Comparison of ENCODE assay signal across 7 cellular contexts in the genomic region with DNA sequence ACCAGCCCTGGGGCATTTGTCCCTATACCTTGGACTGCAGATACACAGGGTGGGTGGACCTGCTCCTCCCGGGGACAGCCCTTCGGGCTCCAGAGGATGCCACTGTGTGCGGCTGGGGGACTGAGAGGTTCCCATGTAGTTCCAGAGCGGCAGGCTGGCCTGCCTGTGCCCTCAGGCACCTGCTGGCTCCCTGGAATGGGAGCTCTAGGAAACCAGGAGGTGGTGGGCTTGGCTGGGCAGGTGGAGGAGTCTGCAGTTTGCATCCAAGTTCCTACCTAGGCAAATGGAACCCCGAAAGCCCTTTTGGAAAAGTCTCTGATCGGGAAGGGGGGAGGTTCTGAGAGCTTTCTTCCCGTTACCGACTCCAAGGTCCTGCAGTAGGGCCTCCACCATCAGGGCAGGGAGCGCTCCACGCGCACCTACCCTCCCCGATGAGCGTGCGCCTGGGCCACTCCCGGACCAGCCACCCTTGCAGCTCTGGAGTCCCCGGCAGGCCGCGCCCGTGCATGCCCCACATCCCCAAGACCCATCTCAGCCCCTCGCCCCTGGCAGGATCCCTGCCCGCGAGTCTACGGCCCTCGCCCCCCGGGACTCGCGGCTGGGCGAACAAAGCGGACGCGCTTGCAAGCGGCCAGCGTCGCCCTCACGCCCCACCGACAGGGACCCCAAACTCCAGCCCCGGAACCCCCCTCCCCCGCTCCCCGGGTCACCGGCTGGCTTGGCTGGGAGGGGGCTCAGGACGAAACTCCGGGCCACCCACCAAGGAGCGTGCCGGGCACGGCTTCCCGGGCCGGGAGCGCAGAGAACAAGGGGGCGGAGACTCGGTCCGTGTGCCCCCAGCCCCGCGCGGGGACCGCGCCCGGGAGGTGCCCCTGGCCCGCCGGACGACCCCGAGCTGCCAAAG. TPM values are rescaled to one million over a fixed set of nuclear protein-coding genes. Genes with fewer than 3 reads are reported as not detected.
DNase-seq lines count a peak whose midpoint lies in the region; ATAC-seq and TF ChIP-seq lines count a peak whose summit lies in the region.

No MANE protein-coding gene starts in this region.

- no peaks in the 10 kb centered on the region for H3K9me3 Mint-ChIP-seq in HFFc6

- no peaks in the 10 kb centered on the region for H3K27me3 ChIP-seq in parathyroid adenoma (ENCODE audit: control insufficient read depth, insufficient read depth, low read length)

- ATAC-seq in GM18870 (IDR thresholded peaks at IDR 0.05; ENCODE audit: unreplicated experiment) = no peak
- ATAC-seq in GM21515 (IDR thresholded peaks at IDR 0.05; ENCODE audit: unreplicated experiment) = no peak

- peaks cover 7% of the 10 kb centered on the region for H3K79me2 ChIP-seq in parathyroid adenoma

- peaks cover 34% of the 10 kb centered on the region for H3K4me1 Mint-ChIP-seq in HFFc6 (ENCODE audit: low read depth)

- H3K4me3 Mint-ChIP-seq in HFFc6 = peak overlapping the region; percentile 68

- TF ChIP-seq CTCF in HFFc6 (IDR thresholded peaks at IDR 0.05) (no peak), fibroblast of villous mesenchyme (IDR thresholded peaks at IDR 0.05; ENCODE audit: insufficient read depth, low read depth, low read length) (no peak), parathyroid adenoma (IDR thresholded peaks at IDR 0.05) (no peak)

- no peak overlapping the region for H3K9ac ChIP-seq in parathyroid adenoma

- H3K27ac Mint-ChIP-seq in HFFc6 = peak overlapping the region; percentile 48; the same call in 1 of the 2 replicates

- H3K4me3 ChIP-seq in fibroblast of villous mesenchyme (ENCODE audit: low read depth, low read length) (peak overlapping the region; percentile 62), parathyroid adenoma (ENCODE audit: low read depth, low read length) (peak overlapping the region; percentile 54)

- H3K4me2 ChIP-seq in parathyroid adenoma (ENCODE audit: low read length) = peak overlapping the region; percentile 86

- peak overlapping the region; percentile 39 for H3K27ac ChIP-seq in parathyroid adenoma

- DNase-seq in HFFc6 (no peak), SW480 (ENCODE audit: low spot score) (peak; percentile 38), fibroblast of villous mesenchyme (ENCODE audit: low read depth) (no peak), SKM-1 treated with dmso at 0.1 percent for 144 hours (lab: John Stamatoyannopoulos, UW; ENCODE audit: unreplicated experiment) (no peak)

- peaks cover 2% of the 10 kb centered on the region; the same call in 1 of the 2 replicates for H3K27me3 Mint-ChIP-seq in HFFc6 (ENCODE audit: insufficient read depth)

- no peaks in the 10 kb centered on the region for H3K36me3 ChIP-seq in parathyroid adenoma (ENCODE audit: control insufficient read depth, insufficient read depth, low read length)

- peaks cover 11% of the 10 kb centered on the region for H3K4me1 ChIP-seq in parathyroid adenoma

- no peaks in the 10 kb centered on the region for H3K9me3 ChIP-seq in parathyroid adenoma (ENCODE audit: control insufficient read depth, low read length)

- H3K36me3 Mint-ChIP-seq in HFFc6 (ENCODE audit: low read depth) = peaks cover 6% of the 10 kb centered on the region

- H2AFZ ChIP-seq in parathyroid adenoma = peak overlapping the region; percentile 91

RNA-seq across cellular contexts. Expression of gene DBNDD1, which starts 0.7 kb away (rescaled TPM):
- 1 to 10 TPM; 1.9 to 2.6 (median 2.1) TPM for total RNA-seq in HFFc6 (2021; fragmentation: NEBNext Ultra II Directional; extraction: Animal tissue kit (Norgen Biotek cat#: 25700))
- 0.64 and 0.86 TPM in 2 replicates for total RNA-seq in fibroblast of villous mesenchyme

RNA-seq across cellular contexts. Expression of gene PRDM7, which starts 58.6 kb away (rescaled TPM):
- not detected for total RNA-seq in HFFc6 (2021; fragmentation: NEBNext Ultra II Directional; extraction: Animal tissue kit (Norgen Biotek cat#: 25700))
- not detected in 2 replicates for total RNA-seq in fibroblast of villous mesenchyme
